In genomic region chrX:71365356-71365875, GRCh38 we compare ENCODE assay signal across 8 cellular contexts. TPM values are rescaled to one million over a fixed set of nuclear protein-coding genes. Genes with fewer than 3 reads are reported as not detected.
DNase-seq lines count a peak whose midpoint lies in the region; ATAC-seq, FAIRE-seq and TF ChIP-seq lines count a peak whose summit lies in the region.

No MANE protein-coding gene starts in this region.

- TF ChIP-seq CTCF in DOHH2 (IDR thresholded peaks at IDR 0.05; ENCODE audit: low read depth, low read length, poor library complexity, severe bottlenecking) (no peak), K562 (IDR thresholded peaks at IDR 0.05 in 2 of 3, conservative IDR thresholded peaks at IDR 0.05 in 1 of 3; ENCODE audit: insufficient read depth in 2 of 3, low read depth in 1 of 3, low read length in 3 of 3) (no peak), mesothelial cell of epicardium (IDR thresholded peaks at IDR 0.05; ENCODE audit: unreplicated experiment) (no peak)

- DNase-seq in K562 (ENCODE audit: extremely low read depth in 1 of 4, low spot score in 3 of 4) (no peak), mesothelial cell of epicardium (ENCODE audit: low spot score in 2 of 2, unreplicated experiment in 2 of 2) (no peak), DMS79 (lab: John Stamatoyannopoulos, UW) (no peak), T-helper 9 cell (no peak), posterior vena cava (ENCODE audit: low spot score) (no peak)

- H3K27me3 ChIP-seq in DOHH2 (ENCODE audit: control insufficient read depth, low read length), result no peaks in the 10 kb centered on the region
- H3K27me3 ChIP-seq in K562 (ENCODE audit: control insufficient read depth in 2 of 2, insufficient read depth in 2 of 2, low read length in 2 of 2), result no peaks in the 10 kb centered on the region

- H3K4me2 ChIP-seq in DOHH2 (ENCODE audit: low read length) (peak overlapping the region; percentile 76), K562 (ENCODE audit: insufficient read depth, low read length) (peak overlapping the region; percentile 76)

- H3K4me1 ChIP-seq in DOHH2 (ENCODE audit: control insufficient read depth, low read length) (peaks cover 14% of the 10 kb centered on the region), K562 (replicated peaks in 1 of 2; ENCODE audit: control insufficient read depth in 2 of 2, insufficient read depth in 2 of 2, low read length in 2 of 2) (peaks cover 9 to 12% of the 10 kb centered on the region in 2 experiments; a peak in 4 of 5 replicates)

- no peak for TF ChIP-seq EP300 in K562 (IDR thresholded peaks at IDR 0.05; ENCODE audit: low read length)

- H3K27ac Mint-ChIP-seq in mesothelial cell of epicardium, result peak overlapping the region; percentile 98

- H3K79me2 ChIP-seq in DOHH2 (ENCODE audit: control insufficient read depth, low read length) (peaks cover 44% of the 10 kb centered on the region), K562 (ENCODE audit: control insufficient read depth, insufficient read depth, low read length) (peaks cover 36% of the 10 kb centered on the region)

- H3K4me3 ChIP-seq in DOHH2 (ENCODE audit: low read length) (peak overlapping the region; percentile 81), K562 (peak overlapping the region; percentile 50)

- ATAC-seq in HG03060 (IDR thresholded peaks at IDR 0.05; ENCODE audit: low read depth, unreplicated experiment), result peak; percentile 3
- ATAC-seq in K562, result no peak; the same call in none of the 3 replicates
- ATAC-seq in HG02884 (IDR thresholded peaks at IDR 0.05; ENCODE audit: unreplicated experiment), result no peak

- H3K4me3 Mint-ChIP-seq in mesothelial cell of epicardium, result peak overlapping the region; percentile 97

- H3K9me2 ChIP-seq in DOHH2 (replicated peaks; ENCODE audit: control insufficient read depth, low read length), result no peaks in the 10 kb centered on the region

- H3K9me3 ChIP-seq in DOHH2 (ENCODE audit: control insufficient read depth, insufficient read depth, low read length) (no peaks in the 10 kb centered on the region), K562 (replicated peaks; ENCODE audit: control insufficient read depth, insufficient read depth, low read depth, low read length) (no peaks in the 10 kb centered on the region)

- TF ChIP-seq RAD21 in K562 (CRISPR knock-in tag; conservative IDR thresholded peaks at IDR 0.05 in 1 of 2, IDR thresholded peaks at IDR 0.05 in 1 of 2), result no peak

- no peaks in the 10 kb centered on the region for H3K9me1 ChIP-seq in K562 (ENCODE audit: control insufficient read depth, insufficient read depth, low read length)

- TF ChIP-seq POLR2A in K562 (conservative IDR thresholded peaks at IDR 0.05), result peak; percentile 95

- intact Hi-C loops in K562 (cut with micrococcal nuclease) (loop anchor here (5.0 to 10.0 kb wide), 2 partner anchors 83 to 371 kb away; partner anchors contain the start of gene NONO), posterior vena cava (cut with DNase I) (no loop called here)

- POLR2A ChIA-PET in K562 (lab: Yijun Ruan, JAX), result interaction anchor here (0.6 to 1.8 kb wide), 10 partner anchors 8 to 531 kb away, joined by 3 to 6 read pairs (median 4); partner anchors contain the start of genes NONO and OGT

- no peaks in the 10 kb centered on the region for H4K20me1 ChIP-seq in DOHH2 (ENCODE audit: control insufficient read depth, insufficient read depth, low read depth, low read length)
- 0 out of 2 replicates have a peak, but pooled peaks cover 5% of the 10 kb centered on the region for H4K20me1 ChIP-seq in K562 (replicated peaks; ENCODE audit: control insufficient read depth, insufficient read depth, low read length)

- peak overlapping the region; percentile 12; the same call in 1 of the 2 replicates for H2AFZ ChIP-seq in K562 (ENCODE audit: low read depth, low read length)

- WGBS in K562 (ENCODE audit: insufficient coverage, low coverage, missing lambda C conversion rate), result 1% methylated on average over 15 of the region's 16 CpGs

- CTCF ChIA-PET in K562 (lab: Yijun Ruan, JAX; ENCODE audit: low intra/inter-chr PET ratio), result no interaction called here

- no peaks in the 10 kb centered on the region for H3K27me3 Mint-ChIP-seq in mesothelial cell of epicardium (ENCODE audit: low read depth)

- H3K9me3 Mint-ChIP-seq in mesothelial cell of epicardium, result peaks cover 11% of the 10 kb centered on the region

- peak overlapping the region; percentile 43 for H3K27ac ChIP-seq in DOHH2 (ENCODE audit: low read depth, low read length)
- H3K27ac ChIP-seq in K562 (ENCODE audit: extremely low read depth, low read depth, low read length), result peak overlapping the region; percentile 99

- TSS peak; percentile 97 for BruUV-seq in K562 (replicated peaks; lab: Mats Ljungman, UMichigan)

- peaks cover 7% of the 10 kb centered on the region for H3K4me1 Mint-ChIP-seq in mesothelial cell of epicardium

- peaks cover 3% of the 10 kb centered on the region for H3K36me3 Mint-ChIP-seq in mesothelial cell of epicardium

- no peaks in the 10 kb centered on the region for H3F3A ChIP-seq in DOHH2 (ENCODE audit: control insufficient read depth, insufficient read depth)

- H3K36me3 ChIP-seq in DOHH2 (ENCODE audit: control insufficient read depth, low read length), result peaks cover 24% of the 10 kb centered on the region
- peaks cover 24% of the 10 kb centered on the region; the same call in 2 of the 3 replicates for H3K36me3 ChIP-seq in K562 (ENCODE audit: control insufficient read depth, insufficient read depth, low read length)

- H3K9ac ChIP-seq in K562 (ENCODE audit: insufficient read depth in 1 of 2, low read depth in 2 of 2, low read length in 2 of 2), result peak overlapping the region; percentile 89 to 92

- in situ Hi-C loops in K562 (cut with MboI), result loop anchor here (10.0 kb wide), 1 partner anchor 371 kb away; no protein-coding TSS in a partner anchor

- FAIRE-seq in K562 (lab: Jason Lieb, UNC), result no peak

TF ChIP-seq in K562, 482 proteins besides CTCF, POLR2A, EP300 and RAD21 (continues in another document):
- TF ChIP-seq SMAD1 (IDR thresholded peaks at IDR 0.05; ENCODE audit: low read depth, low read length, partially characterized antibody) (peak; percentile 38), ZBTB49 (CRISPR knock-in tag; IDR thresholded peaks at IDR 0.05; ENCODE audit: borderline replicate concordance) (no peak), SIRT6 (IDR thresholded peaks at IDR 0.05; ENCODE audit: low read depth, low read length) (no peak), IRF9 (tag; IDR thresholded peaks at IDR 0.05) (no peak)

RNA-seq across cellular contexts. Expression of gene TAF1, which starts 0.7 kb away (rescaled TPM):
- total RNA-seq in K562 (2011; cell fraction: chromatin; rRNA removed; ENCODE audit: low replicate concordance), result 238 and 587 TPM in 2 replicates
- total RNA-seq in K562 (2011; cell fraction: nucleolus; rRNA removed), result 86.4 and 133 TPM in 2 replicates
- 103 and 148 TPM in 2 replicates for total RNA-seq in K562 (2011; cell fraction: nucleoplasm; rRNA removed)
- total RNA-seq in K562 (2014; rRNA removed), result 44.6 and 47.7 TPM in 2 replicates
- total RNA-seq in K562 (2014; rRNA removed; fragmentation: Illumina TruSeq; extraction: Trizol), result 45.1 and 50.5 TPM in 2 replicates
- total RNA-seq in K562 (2015; rRNA removed; fragmentation: Illumina TruSeq; extraction: Trizol), result 38.1 and 39.2 TPM in 2 replicates
- 37.3 and 42.6 TPM in 2 replicates for total RNA-seq in K562 (2021)
- 16.3 and 23.1 TPM in 2 replicates for polyA plus RNA-seq in K562 (2011; rRNA removed)
- polyA plus RNA-seq in K562 (2011; cell fraction: cytosol; rRNA removed), result 8.1 and 12.9 TPM in 2 replicates
- 28.9 and 33.9 TPM in 2 replicates for polyA plus RNA-seq in K562 (2011; cell fraction: nucleus; rRNA removed)
- polyA plus RNA-seq in K562 (2012), result 29.4 and 33.9 TPM in 2 replicates
- 39.2 and 41.2 TPM in 2 replicates for polyA plus RNA-seq in K562 (2014; fragmentation: Illumina TruSeq; extraction: Trizol)
- polyA plus RNA-seq in K562 (2014; fragmentation: Nextera tagmentation; extraction: Ambion mirVana), result 10 to 100 TPM in 1 of 2 experiments, 1 to 10 TPM in 1; 6.4 to 10.5 TPM
- polyA plus RNA-seq in K562 (2014; rRNA removed), result 27.8 and 32.7 TPM in 2 replicates
- 87.5 and 93.1 TPM in 2 replicates for polyA minus RNA-seq in K562 (2011; rRNA and poly(A)+ RNA removed)
- 27.6 and 30.1 TPM in 2 replicates for polyA minus RNA-seq in K562 (2011; cell fraction: cytosol; rRNA and poly(A)+ RNA removed)
- polyA minus RNA-seq in K562 (2011; cell fraction: nucleus; rRNA and poly(A)+ RNA removed), result 34.9 and 73.1 TPM in 2 replicates
- total RNA-seq in mesothelial cell of epicardium, result 46.5 to 48.0 TPM (median 47.9 TPM) in 3 replicates
- total RNA-seq in posterior vena cava, result 10 to 100 TPM; 28.8 to 41.4 TPM
